ENCODE assay signal across 32 cellular contexts in the genomic region with DNA sequence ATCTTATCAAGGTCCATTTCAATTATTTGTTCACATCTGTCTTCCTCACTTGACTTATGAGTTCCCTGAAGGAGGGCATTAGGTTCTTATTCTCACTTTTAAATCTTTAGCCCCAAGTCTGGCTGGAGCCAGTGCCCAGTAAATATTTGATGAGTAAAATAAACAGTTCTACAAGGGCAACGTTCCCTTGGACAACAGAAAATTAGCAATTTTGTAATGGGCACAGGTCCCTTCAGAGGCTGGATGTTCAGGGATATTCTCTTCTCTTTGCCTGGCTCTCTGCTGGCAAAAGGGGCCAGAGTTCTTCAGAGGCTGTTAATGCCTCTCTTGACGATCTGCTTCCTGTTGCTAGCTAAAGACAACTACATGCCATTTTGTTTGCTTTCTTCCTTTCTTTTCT.
"Had no signal": no experiment of that assay in that cellular context is flagged by ENCODE, and none has a peak within 500 bp of the region (broad histone marks: within the 10 kb centered on the region; RNA-seq: fewer than 3 reads in every experiment).

No MANE protein-coding gene starts in this region.

- H3K27ac ChIP-seq: colonic mucosa, esophagus muscularis mucosa, neutrophil, pancreas, tibial artery had no signal

- FAIRE-seq: endothelial cell of umbilical vein, pancreas, urothelium cell line had no signal

- H3K4me1 ChIP-seq: colonic mucosa, tibial artery had no signal

- H3K4me1 Mint-ChIP-seq: immature natural killer cell, memory B cell, neural crest cell had no signal

- H3K4me3 Mint-ChIP-seq: dendritic cell treated with granulocyte-macrophage colony-stimulating factor and Interleukin-4, amounts not matched to agents 40 ng/mL and 50 ng/mL, for 4 days; endodermal cell; immature natural killer cell; memory B cell; natural killer cell; neural crest cell; type B pancreatic cell had no signal

- H3K36me3 Mint-ChIP-seq: natural killer cell, type B pancreatic cell had no signal

- H3K27me3 Mint-ChIP-seq: dendritic cell treated with granulocyte-macrophage colony-stimulating factor and Interleukin-4, amounts not matched to agents 40 ng/mL and 50 ng/mL, for 4 days; memory B cell; type B pancreatic cell had no signal

- DNase-seq: colonic mucosa; effector CD8-positive, alpha-beta T cell; endodermal cell; foreskin melanocyte; hypothalamus; immature natural killer cell; islet precursor cell; kidney glomerular epithelial cell; left colon; left ventricle myocardium superior; natural killer cell; pancreas; retina; stimulated activated CD4-positive, alpha-beta T cell treated with anti-CD3 and anti-CD28 coated beads, Interleukin-12 subunit alpha, Interleukin-12 subunit beta, amount 100 ng/mL, for 4 hours; stimulated activated CD4-positive, alpha-beta T cell treated with anti-CD3 and anti-CD28 coated beads, Interleukin-1b, Interleukin-23, amount 100 ng/mL, for 48 hours; stimulated activated CD4-positive, alpha-beta T cell treated with anti-CD3 and anti-CD28 coated beads, Interleukin-4, amount 100 ng/mL, for 1 hour; stimulated activated CD8-positive, alpha-beta memory T cell treated with anti-CD3 and anti-CD28 coated beads, Interleukin-4, amount 100 ng/mL, for 48 hours; stimulated activated naive CD4-positive, alpha-beta T cell; substantia nigra; testis; tibial artery had no signal

- H3K9me3 Mint-ChIP-seq: endodermal cell, immature natural killer cell, memory B cell, natural killer cell, neural crest cell had no signal

- H3K27ac Mint-ChIP-seq: dendritic cell treated with granulocyte-macrophage colony-stimulating factor and Interleukin-4, amounts not matched to agents 40 ng/mL and 50 ng/mL, for 4 days; endodermal cell; immature natural killer cell; memory B cell; natural killer cell; type B pancreatic cell had no signal

- H3K36me3 ChIP-seq: colonic mucosa, esophagus muscularis mucosa, neutrophil, pancreas, tibial artery had no signal

- H3K4me3 ChIP-seq: colonic mucosa, esophagus muscularis mucosa, lung, pancreas, smooth muscle cell, testis, tibial artery had no signal

- H3K9me3 ChIP-seq: colonic mucosa, esophagus muscularis mucosa, neutrophil, pancreas, testis, tibial artery had no signal

- H3K27me3 ChIP-seq: colonic mucosa, esophagus muscularis mucosa, neutrophil, pancreas, testis, tibial artery had no signal

- ATAC-seq: left colon, left ventricle myocardium superior, natural killer cell, sciatic nerve had no signal
